12 cellular contexts compared by ENCODE assay signal in genomic region chr1:22773981-22774471, GRCh38.
DNase-seq lines count a peak whose midpoint lies in the region; ATAC-seq and TF ChIP-seq lines count a peak whose summit lies in the region.
"Had no signal": no experiment of that assay in that cellular context is flagged by ENCODE, and none has a peak within 500 bp of the region (broad histone marks: within the 10 kb centered on the region; RNA-seq: fewer than 3 reads in every experiment).

No MANE protein-coding gene starts in this region.

- H3K27me3 ChIP-seq in colonic mucosa (no peaks in the 10 kb centered on the region), lower lobe of right lung (ENCODE audit: low read depth) (no peaks in the 10 kb centered on the region), tibial artery (peaks cover 0 to 7% of the 10 kb centered on the region in 2 donors)
- H3K27me3 ChIP-seq: SJCRH30 had no signal

- H3K36me3 ChIP-seq in colonic mucosa (no peaks in the 10 kb centered on the region), lower lobe of right lung (no peaks in the 10 kb centered on the region), tibial artery (no peaks in the 10 kb centered on the region)
- H3K36me3 ChIP-seq: neutrophil, SJCRH30 had no signal

- TF ChIP-seq CTCF in LNCaP clone FGC (IDR thresholded peaks at IDR 0.05; ENCODE audit: control insufficient read depth, extremely low read depth, insufficient read depth) (no peak), colonic mucosa (IDR thresholded peaks at IDR 0.05) (no peak), lower lobe of right lung (IDR thresholded peaks at IDR 0.05) (no peak), tibial artery (IDR thresholded peaks at IDR 0.05) (no peak)

- no peak overlapping the region for H3K27ac ChIP-seq in colonic mucosa
- H3K27ac ChIP-seq in lower lobe of right lung = no peak overlapping the region
- H3K27ac ChIP-seq in tibial artery = peak overlapping the region; percentile 11 to 55
- H3K27ac ChIP-seq: neutrophil, SJCRH30 had no signal

- intact Hi-C loops in colonic mucosa (cut with DNase I) (no loop called here), lower lobe of right lung (cut with DNase I) (no loop called here), tibial artery (cut with DNase I; ENCODE audit: low total_unique reads) (no loop called here)

- ATAC-seq in lower lobe of right lung = peak; percentile 34 to 37
- no peak for ATAC-seq in GM19035 (IDR thresholded peaks at IDR 0.05; ENCODE audit: unreplicated experiment)
- ATAC-seq in GM18867 (IDR thresholded peaks at IDR 0.05; ENCODE audit: unreplicated experiment) = no peak
- ATAC-seq in HG03354 (IDR thresholded peaks at IDR 0.05; ENCODE audit: poor library complexity, severe bottlenecking, unreplicated experiment) = no peak

- H3K4me3 ChIP-seq in LNCaP clone FGC (ENCODE audit: low read depth, low read length) (no peak overlapping the region), colonic mucosa (no peak overlapping the region), lower lobe of right lung (no peak overlapping the region), tibial artery (no peak overlapping the region)
- H3K4me3 ChIP-seq: SJCRH30 had no signal

- no peak overlapping the region for H3K9ac ChIP-seq in colonic mucosa (ENCODE audit: low read depth in 2 of 2, low read length in 2 of 2)

- H3K9me3 ChIP-seq in colonic mucosa (no peaks in the 10 kb centered on the region), lower lobe of right lung (no peaks in the 10 kb centered on the region), tibial artery (no peaks in the 10 kb centered on the region)
- H3K9me3 ChIP-seq: neutrophil, SJCRH30 had no signal

- DNase-seq in LNCaP clone FGC (ENCODE audit: low read depth) (peak; percentile 11), colonic mucosa (peak; percentile 64), lower lobe of right lung (no peak), tibial artery (peak; percentile 86 to 89)
- DNase-seq: activated CD4-positive, alpha-beta T cell treated with anti-CD3 and anti-CD28 coated beads, Interleukin-2, amount 50 U/mL, for 48 hours; amniotic stem cell; NCI-H2171 treated with DMSO at 0.1 percent for 48 hours had no signal

- H3K4me1 ChIP-seq in colonic mucosa = no peaks in the 10 kb centered on the region
- H3K4me1 ChIP-seq in lower lobe of right lung = no peaks in the 10 kb centered on the region
- H3K4me1 ChIP-seq in tibial artery = peaks cover 0 to 34% (median 10%) of the 10 kb centered on the region in 4 donors

Comparison
In these comparisons a context has a peak if more than half of its experiments do, and no peak if none do; other contexts are left out.
1. H3K27ac ChIP-seq: peak in tibial artery (2 of 2); none in colonic mucosa (single experiment) and lower lobe of right lung (single experiment).
2. ATAC-seq: peak in lower lobe of right lung (2 of 2); none in GM19035 (single experiment), GM18867 (single experiment) and HG03354 (single experiment).